ENCODE assay signal across 26 cellular contexts in genomic region chr3:131972091-131972490, GRCh38.
"Had no signal": no experiment of that assay in that cellular context is flagged by ENCODE, and none has a peak within 500 bp of the region (broad histone marks: within the 10 kb centered on the region; RNA-seq: fewer than 3 reads in every experiment).

No MANE protein-coding gene starts in this region.

- H3K4me3 ChIP-seq: adrenal gland, body of pancreas, cardiac muscle cell, coronary artery, dorsolateral prefrontal cortex, right atrium auricular region, spleen had no signal

- H3K27me3 ChIP-seq: adrenal gland, body of pancreas, cardiac muscle cell, dorsolateral prefrontal cortex, right atrium auricular region, spleen had no signal

- H3K36me3 ChIP-seq: adrenal gland, cardiac muscle cell, right atrium auricular region, spleen had no signal

- ATAC-seq: body of pancreas; naive thymus-derived CD4-positive, alpha-beta T cell had no signal

- H3K79me2 ChIP-seq: parathyroid adenoma had no signal

- H3K9ac ChIP-seq: parathyroid adenoma had no signal

- H3K36me3 Mint-ChIP-seq: activated naive CD8-positive, alpha-beta T cell treated with anti-CD3 and anti-CD28 coated beads for 36 hours; naive thymus-derived CD4-positive, alpha-beta T cell had no signal

- H3K27ac Mint-ChIP-seq: activated naive CD4-positive, alpha-beta T cell treated with anti-CD3 and anti-CD28 coated beads for 36 hours; activated naive CD8-positive, alpha-beta T cell treated with anti-CD3 and anti-CD28 coated beads for 36 hours; naive thymus-derived CD4-positive, alpha-beta T cell; T-helper 1 cell treated with Interleukin-12 subunit alpha and Interleukin-12 subunit beta and Interleukin-4 antibody, amounts not matched to agents 30 μg/mL and 1 μg/mL, for 36 hours had no signal

- H3K4me3 Mint-ChIP-seq: activated naive CD4-positive, alpha-beta T cell treated with anti-CD3 and anti-CD28 coated beads for 36 hours; activated naive CD8-positive, alpha-beta T cell treated with anti-CD3 and anti-CD28 coated beads for 36 hours; naive thymus-derived CD4-positive, alpha-beta T cell; T-helper 1 cell treated with Interleukin-12 subunit alpha and Interleukin-12 subunit beta and Interleukin-4 antibody, amounts not matched to agents 30 μg/mL and 1 μg/mL, for 36 hours had no signal

- H3K27me3 Mint-ChIP-seq: activated naive CD8-positive, alpha-beta T cell treated with anti-CD3 and anti-CD28 coated beads for 36 hours; naive thymus-derived CD4-positive, alpha-beta T cell had no signal

- H3K9me3 Mint-ChIP-seq: activated naive CD4-positive, alpha-beta T cell treated with anti-CD3 and anti-CD28 coated beads for 36 hours; T-helper 1 cell treated with Interleukin-12 subunit alpha and Interleukin-12 subunit beta and Interleukin-4 antibody, amounts not matched to agents 30 μg/mL and 1 μg/mL, for 36 hours had no signal

- H3K4me1 Mint-ChIP-seq: activated naive CD8-positive, alpha-beta T cell treated with anti-CD3 and anti-CD28 coated beads for 36 hours had no signal

- H3K27ac ChIP-seq: body of pancreas, cardiac muscle cell, dorsolateral prefrontal cortex, right atrium auricular region, spleen, VCaP had no signal

- DNase-seq: activated CD4-positive, alpha-beta T cell treated with anti-CD3 and anti-CD28 coated beads for 4 hours; activated CD4-positive, alpha-beta T cell treated with anti-CD3 and anti-CD28 coated beads, Interleukin-2, amount 50 U/mL, for 48 hours; activated CD8-positive, alpha-beta memory T cell treated with anti-CD3 and anti-CD28 coated beads for 24 hours; activated effector memory CD4-positive, alpha-beta T cell treated with anti-CD3 and anti-CD28 coated beads, Interleukin-2, amount 50 U/mL, for 16 hours; activated naive CD4-positive, alpha-beta T cell treated with anti-CD3 and anti-CD28 coated beads for 36 hours; activated naive CD8-positive, alpha-beta T cell treated with anti-CD3 and anti-CD28 coated beads for 36 hours; adrenal gland; body of pancreas; cerebellar nuclear complex; dorsolateral prefrontal cortex; effector memory CD4-positive, alpha-beta T cell; head of caudate nucleus; hippocampal formation; midbrain; naive thymus-derived CD4-positive, alpha-beta T cell; occipital lobe; spleen; stimulated activated naive CD4-positive, alpha-beta T cell treated with Interleukin-2 at 50 U/mL for 16 hours; T-helper 9 cell; trophoblast cell had no signal

- H3K9me3 ChIP-seq: adrenal gland, body of pancreas, right atrium auricular region had no signal

- H3K4me1 ChIP-seq: adrenal gland, body of pancreas, spleen had no signal
